8 cellular contexts compared by ENCODE assay signal in genomic region chr1:199684686-199685273, GRCh38.
DNase-seq lines count a peak whose midpoint lies in the region; ATAC-seq and TF ChIP-seq lines count a peak whose summit lies in the region.

No MANE protein-coding gene starts in this region.

- no peaks in the 10 kb centered on the region for H3F3A ChIP-seq in neural progenitor cell (ENCODE audit: low read depth)

- H3K9me3 Mint-ChIP-seq in neural progenitor cell, result no peaks in the 10 kb centered on the region

- TF ChIP-seq CTCF in neural progenitor cell (IDR thresholded peaks at IDR 0.05), result peak; percentile 92

- H3K36me3 Mint-ChIP-seq in neural progenitor cell, result no peaks in the 10 kb centered on the region

- H2AFZ ChIP-seq in neural progenitor cell (replicated peaks), result no peak overlapping the region

- H3K4me1 ChIP-seq in neural progenitor cell (peaks cover 18% of the 10 kb centered on the region), aorta (ENCODE audit: control insufficient read depth in 1 of 2, insufficient read depth in 2 of 2, low read length in 2 of 2) (no peaks in the 10 kb centered on the region)

- WGBS in aorta, 2 donors, result 71 to 72% methylated on average over 1 of the region's 1 CpG

- no peaks in the 10 kb centered on the region for H4K20me1 ChIP-seq in neural progenitor cell (ENCODE audit: low read depth)

- H3K9me3 ChIP-seq in neural progenitor cell (ENCODE audit: low read depth), result no peaks in the 10 kb centered on the region
- no peaks in the 10 kb centered on the region for H3K9me3 ChIP-seq in aorta (ENCODE audit: control insufficient read depth, low read length)

- H3K36me3 ChIP-seq in neural progenitor cell, result no peaks in the 10 kb centered on the region
- H3K36me3 ChIP-seq in aorta (ENCODE audit: control insufficient read depth in 1 of 2, insufficient read depth in 2 of 2, low read length in 1 of 2), result no peaks in the 10 kb centered on the region

- H3K4me2 ChIP-seq in neural progenitor cell, result no peak overlapping the region

- ATAC-seq in GM18519 (IDR thresholded peaks at IDR 0.05; ENCODE audit: low FRiP score, unreplicated experiment), result peak; percentile 92
- peak; percentile 85 for ATAC-seq in HG02943 (IDR thresholded peaks at IDR 0.05; ENCODE audit: low read depth, unreplicated experiment)
- ATAC-seq in aorta (ENCODE audit: low FRiP score), result no peak

- intact Hi-C loops in aorta (cut with DNase I), result loop anchor here in 1 of 2 donors (10.0 kb wide), 1 partner anchor 830 kb away; no protein-coding TSS in a partner anchor

- H3K79me2 ChIP-seq in neural progenitor cell (ENCODE audit: low read depth), result no peaks in the 10 kb centered on the region

- DNase-seq in CMK (ENCODE audit: low read depth) (peak; percentile 38), NCI-H1436 (lab: John Stamatoyannopoulos, UW) (peak; percentile 71), SKM-1 treated with dmso at 0.1 percent for 144 hours (lab: John Stamatoyannopoulos, UW; ENCODE audit: unreplicated experiment) (peak; percentile 79), fibroblast of gingiva (ENCODE audit: low read depth) (peak; percentile 56), neural progenitor cell (ENCODE audit: low spot score) (peak; percentile 54), aorta (no peak)

- H3K27me3 ChIP-seq in neural progenitor cell (no peaks in the 10 kb centered on the region), aorta (ENCODE audit: control insufficient read depth in 1 of 2, insufficient read depth in 2 of 2, low read length in 1 of 2) (no peaks in the 10 kb centered on the region)

- H3K27me3 Mint-ChIP-seq in neural progenitor cell (ENCODE audit: insufficient read depth, low read depth), result no peaks in the 10 kb centered on the region

- H3K27ac ChIP-seq in neural progenitor cell, result no peak overlapping the region
- H3K27ac ChIP-seq in aorta (ENCODE audit: low read depth in 1 of 2, low read length in 2 of 2), result no peak overlapping the region

- H3K4me3 ChIP-seq in neural progenitor cell (no peak overlapping the region), aorta (ENCODE audit: low read length in 2 of 2) (no peak overlapping the region)

- peaks cover 8% of the 10 kb centered on the region for H3K4me1 Mint-ChIP-seq in neural progenitor cell

- no peak overlapping the region for H3K4me3 Mint-ChIP-seq in neural progenitor cell

- no peak overlapping the region for H3K9ac ChIP-seq in neural progenitor cell

- H3K27ac Mint-ChIP-seq in neural progenitor cell, result no peak overlapping the region

Comparison
In these comparisons a context has a peak if more than half of its experiments do, and no peak if none do; other contexts are left out.
1. DNase-seq: peak in CMK (single experiment), NCI-H1436 (single experiment), SKM-1 treated with dmso at 0.1 percent for 144 hours (single experiment), fibroblast of gingiva (single experiment) and neural progenitor cell (single experiment); none in aorta (0 of 2).